In genomic region chr1:88892146-88892877, GRCh38 we compare ENCODE assay signal across 1 cellular context.
TF ChIP-seq lines count a peak whose summit lies in the region.

No MANE protein-coding gene starts in this region.

TF ChIP-seq in K562, 482 proteins besides CTCF, POLR2A, EP300 and RAD21 (continued from another document):
- TF ChIP-seq TFE3 (CRISPR knock-in tag; IDR thresholded peaks at IDR 0.05) (no peak), THRAP3 (IDR thresholded peaks at IDR 0.05; ENCODE audit: borderline replicate concordance) (0 out of 2 replicates have a peak, but pooled peaks have one; percentile 24)
